36 cellular contexts compared by ENCODE assay signal in the genomic region with DNA sequence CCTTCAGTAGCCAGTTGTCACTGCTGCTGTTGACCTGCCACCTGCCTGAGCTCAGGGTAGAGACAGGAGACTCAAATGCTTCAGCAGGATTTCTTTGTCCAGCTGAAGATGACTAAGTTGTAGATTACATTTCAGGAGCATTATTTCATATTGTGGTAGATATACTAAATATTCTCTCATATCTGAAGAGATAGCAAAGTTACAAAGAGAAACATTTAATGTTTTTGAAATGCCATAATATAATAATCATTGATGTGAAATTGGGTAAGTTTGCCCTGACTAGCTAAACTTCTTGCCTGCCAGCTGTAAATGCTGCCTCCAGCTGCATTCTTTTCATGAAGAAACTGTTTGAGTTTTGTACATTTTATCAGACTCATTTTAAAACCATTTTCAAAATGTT.
"Had no signal": no experiment of that assay in that cellular context is flagged by ENCODE, and none has a peak within 500 bp of the region (broad histone marks: within the 10 kb centered on the region; RNA-seq: fewer than 3 reads in every experiment).

No MANE protein-coding gene starts in this region.

- H3K27me3 Mint-ChIP-seq: activated B cell treated with CpG ODN at 0.5 μM for 24 hours; activated CD4-positive, alpha-beta memory T cell treated with anti-CD3 and anti-CD28 coated beads for 36 hours; activated CD4-positive, alpha-beta T cell treated with anti-CD3 and anti-CD28 coated beads, Interleukin-2, amount 10 ng/mL, durations not matched to agents 24 days and 14 days; activated CD8-positive, alpha-beta T cell treated with anti-CD3 and anti-CD28 coated beads for 36 hours; activated naive CD8-positive, alpha-beta T cell treated with anti-CD3 and anti-CD28 coated beads for 36 hours; activated T-helper 17 cell treated with anti-CD3 and anti-CD28 coated beads, Interleukin-2, amount 50 U/mL, for 72 hours; central memory CD8-positive, alpha-beta T cell had no signal

- H3K4me1 Mint-ChIP-seq: activated B cell treated with CpG ODN at 0.5 μM for 24 hours; activated CD4-positive, alpha-beta T cell treated with anti-CD3 and anti-CD28 coated beads, Interleukin-2, amount 10 ng/mL, durations not matched to agents 24 days and 14 days; activated naive CD8-positive, alpha-beta T cell treated with anti-CD3 and anti-CD28 coated beads for 36 hours; activated T-helper 17 cell treated with anti-CD3 and anti-CD28 coated beads, Interleukin-2, amount 50 U/mL, for 72 hours; central memory CD8-positive, alpha-beta T cell had no signal

- H3K4me3 Mint-ChIP-seq: activated B cell treated with CpG ODN at 0.5 μM for 24 hours; activated CD4-positive, alpha-beta memory T cell treated with anti-CD3 and anti-CD28 coated beads for 36 hours; activated CD4-positive, alpha-beta T cell treated with anti-CD3 and anti-CD28 coated beads, Interleukin-2, amount 10 ng/mL, durations not matched to agents 24 days and 14 days; activated CD8-positive, alpha-beta T cell treated with anti-CD3 and anti-CD28 coated beads for 36 hours; activated naive CD4-positive, alpha-beta T cell treated with anti-CD3 and anti-CD28 coated beads for 36 hours; activated naive CD8-positive, alpha-beta T cell treated with anti-CD3 and anti-CD28 coated beads for 36 hours; activated T-cell treated with anti-CD3 and anti-CD28 coated beads, Interleukin-2, amount 50 U/mL, for 4 hours; activated T-cell treated with anti-CD3 and anti-CD28 coated beads, Interleukin-2, amount 50 U/mL, for 72 hours; activated T-helper 1 cell treated with anti-CD3 and anti-CD28 coated beads, Interleukin-12 subunit alpha, Interleukin-12 subunit beta, Interleukin-2, Interleukin-4 antibody, amounts not matched to agents 30 ng/mL and 10 ng/mL and 1 ng/mL, durations not matched to agents 14 hours and 24 hours and 36 hours; activated T-helper 17 cell treated with anti-CD3 and anti-CD28 coated beads, Interleukin-2, amount 50 U/mL, for 72 hours; central memory CD8-positive, alpha-beta T cell; T-helper 1 cell treated with Interleukin-12 subunit alpha and Interleukin-12 subunit beta and Interleukin-4 antibody, amounts not matched to agents 30 μg/mL and 1 μg/mL, for 36 hours; T-helper 2 cell treated with Interferon-gamma antibody and Interleukin-4, amounts not matched to agents 5 μg/mL and 100 μg/mL, for 36 hours had no signal

- H3K9me3 Mint-ChIP-seq: activated B cell treated with CpG ODN at 0.5 μM for 24 hours; activated CD4-positive, alpha-beta memory T cell treated with anti-CD3 and anti-CD28 coated beads for 36 hours; activated CD4-positive, alpha-beta T cell treated with anti-CD3 and anti-CD28 coated beads, Interleukin-2, amount 10 ng/mL, durations not matched to agents 24 days and 14 days; activated CD8-positive, alpha-beta T cell treated with anti-CD3 and anti-CD28 coated beads for 36 hours; activated naive CD4-positive, alpha-beta T cell treated with anti-CD3 and anti-CD28 coated beads, Interleukin-2, amount 50 U/mL, for 72 hours; activated naive CD8-positive, alpha-beta T cell treated with anti-CD3 and anti-CD28 coated beads for 36 hours; activated T-cell treated with anti-CD3 and anti-CD28 coated beads, Interleukin-2, amount 50 U/mL, for 4 hours; activated T-cell treated with anti-CD3 and anti-CD28 coated beads, Interleukin-2, amount 50 U/mL, for 72 hours; activated T-helper 1 cell treated with anti-CD3 and anti-CD28 coated beads, Interleukin-12 subunit alpha, Interleukin-12 subunit beta, Interleukin-2, Interleukin-4 antibody, amounts not matched to agents 30 ng/mL and 10 ng/mL and 1 ng/mL, durations not matched to agents 14 hours and 24 hours and 36 hours; activated T-helper 17 cell treated with anti-CD3 and anti-CD28 coated beads, Interleukin-2, amount 50 U/mL, for 72 hours; central memory CD8-positive, alpha-beta T cell; T-helper 1 cell treated with Interleukin-12 subunit alpha and Interleukin-12 subunit beta and Interleukin-4 antibody, amounts not matched to agents 30 μg/mL and 1 μg/mL, for 36 hours; T-helper 2 cell treated with Interferon-gamma antibody and Interleukin-4, amounts not matched to agents 5 μg/mL and 100 μg/mL, for 36 hours had no signal

- H3K36me3 Mint-ChIP-seq: activated CD4-positive, alpha-beta memory T cell treated with anti-CD3 and anti-CD28 coated beads for 36 hours; activated naive CD4-positive, alpha-beta T cell treated with anti-CD3 and anti-CD28 coated beads, Interleukin-2, amount 50 U/mL, for 72 hours; activated naive CD8-positive, alpha-beta T cell treated with anti-CD3 and anti-CD28 coated beads for 36 hours had no signal

- H3K27ac Mint-ChIP-seq: activated B cell treated with CpG ODN at 0.5 μM for 24 hours; activated CD4-positive, alpha-beta memory T cell treated with anti-CD3 and anti-CD28 coated beads for 36 hours; activated CD4-positive, alpha-beta T cell treated with anti-CD3 and anti-CD28 coated beads, Interleukin-2, amount 10 ng/mL, durations not matched to agents 24 days and 14 days; activated CD8-positive, alpha-beta T cell treated with anti-CD3 and anti-CD28 coated beads for 36 hours; activated naive CD4-positive, alpha-beta T cell treated with anti-CD3 and anti-CD28 coated beads for 36 hours; activated naive CD4-positive, alpha-beta T cell treated with anti-CD3 and anti-CD28 coated beads, Interleukin-2, amount 50 U/mL, for 72 hours; activated naive CD8-positive, alpha-beta T cell treated with anti-CD3 and anti-CD28 coated beads for 36 hours; activated T-cell treated with anti-CD3 and anti-CD28 coated beads, Interleukin-2, amount 50 U/mL, for 72 hours; activated T-helper 1 cell treated with anti-CD3 and anti-CD28 coated beads, Interleukin-12 subunit alpha, Interleukin-12 subunit beta, Interleukin-2, Interleukin-4 antibody, amounts not matched to agents 30 ng/mL and 10 ng/mL and 1 ng/mL, durations not matched to agents 14 hours and 24 hours and 36 hours; activated T-helper 17 cell treated with anti-CD3 and anti-CD28 coated beads, Interleukin-2, amount 50 U/mL, for 72 hours; T-helper 1 cell treated with Interleukin-12 subunit alpha and Interleukin-12 subunit beta and Interleukin-4 antibody, amounts not matched to agents 30 μg/mL and 1 μg/mL, for 36 hours; T-helper 2 cell treated with Interferon-gamma antibody and Interleukin-4, amounts not matched to agents 5 μg/mL and 100 μg/mL, for 36 hours had no signal

- ATAC-seq: activated CD8-positive, alpha-beta T cell treated with anti-CD3 and anti-CD28 coated beads for 36 hours; activated naive CD4-positive, alpha-beta T cell treated with anti-CD3 and anti-CD28 coated beads, Interleukin-2, amount 50 U/mL, for 72 hours; activated T-cell treated with anti-CD3 and anti-CD28 coated beads, Interleukin-2, amount 50 U/mL, for 4 hours; activated T-cell treated with anti-CD3 and anti-CD28 coated beads, Interleukin-2, amount 50 U/mL, for 72 hours; activated T-helper 17 cell treated with anti-CD3 and anti-CD28 coated beads, Interleukin-2, amount 50 U/mL, for 72 hours; body of pancreas had no signal

- H3K4me3 ChIP-seq: adrenal gland, ascending aorta, body of pancreas, breast epithelium had no signal

- DNase-seq: activated B cell treated with CpG ODN at 0.5 μM for 24 hours; activated CD4-positive, alpha-beta memory T cell treated with anti-CD3 and anti-CD28 coated beads for 36 hours; activated CD4-positive, alpha-beta T cell treated with anti-CD3 and anti-CD28 coated beads for 4 hours; activated CD4-positive, alpha-beta T cell treated with anti-CD3 and anti-CD28 coated beads, Interleukin-2, amount 10 ng/mL, durations not matched to agents 24 days and 14 days; activated CD4-positive, alpha-beta T cell treated with anti-CD3 and anti-CD28 coated beads, Interleukin-2, amount 50 U/mL, for 1 hour; activated CD4-positive, alpha-beta T cell treated with anti-CD3 and anti-CD28 coated beads, Interleukin-2, amount 50 U/mL, for 4 hours; activated CD4-positive, CD25-positive, alpha-beta regulatory T cell treated with anti-CD3 and anti-CD28 coated beads, Interleukin-2, amount 50 U/mL, for 72 hours; activated CD8-positive, alpha-beta memory T cell treated with anti-CD3 and anti-CD28 coated beads, Interleukin-2, amount 50 U/mL, for 4 hours; activated CD8-positive, alpha-beta T cell treated with anti-CD3 and anti-CD28 coated beads for 36 hours; activated effector memory CD4-positive, alpha-beta T cell treated with anti-CD3 and anti-CD28 coated beads, Interleukin-2, amount 50 U/mL, for 16 hours; activated gamma-delta T cell treated with Interleukin-2 at 50 U/mL for 16 hours; activated naive CD4-positive, alpha-beta T cell; activated naive CD4-positive, alpha-beta T cell treated with anti-CD3 and anti-CD28 coated beads for 36 hours; activated naive CD4-positive, alpha-beta T cell treated with anti-CD3 and anti-CD28 coated beads, Interleukin-2, amount 50 U/mL, for 16 hours; activated naive CD8-positive, alpha-beta T cell treated with anti-CD3 and anti-CD28 coated beads for 36 hours; activated T-cell treated with anti-CD3 and anti-CD28 coated beads for 4 hours; activated T-cell treated with anti-CD3 and anti-CD28 coated beads, Interleukin-2, amount 50 U/mL, for 1 hour; activated T-cell treated with anti-CD3 and anti-CD28 coated beads, Interleukin-2, amount 50 U/mL, for 4 hours; activated T-cell treated with anti-CD3 and anti-CD28 coated beads, Interleukin-2, amount 50 U/mL, for 72 hours; adrenal gland; amygdala; anterior cingulate cortex; body of pancreas; brain microvascular endothelial cell; SW 1271; T-helper 1 cell; T-helper 2 cell; T-helper 9 cell had no signal
